In the genomic region with DNA sequence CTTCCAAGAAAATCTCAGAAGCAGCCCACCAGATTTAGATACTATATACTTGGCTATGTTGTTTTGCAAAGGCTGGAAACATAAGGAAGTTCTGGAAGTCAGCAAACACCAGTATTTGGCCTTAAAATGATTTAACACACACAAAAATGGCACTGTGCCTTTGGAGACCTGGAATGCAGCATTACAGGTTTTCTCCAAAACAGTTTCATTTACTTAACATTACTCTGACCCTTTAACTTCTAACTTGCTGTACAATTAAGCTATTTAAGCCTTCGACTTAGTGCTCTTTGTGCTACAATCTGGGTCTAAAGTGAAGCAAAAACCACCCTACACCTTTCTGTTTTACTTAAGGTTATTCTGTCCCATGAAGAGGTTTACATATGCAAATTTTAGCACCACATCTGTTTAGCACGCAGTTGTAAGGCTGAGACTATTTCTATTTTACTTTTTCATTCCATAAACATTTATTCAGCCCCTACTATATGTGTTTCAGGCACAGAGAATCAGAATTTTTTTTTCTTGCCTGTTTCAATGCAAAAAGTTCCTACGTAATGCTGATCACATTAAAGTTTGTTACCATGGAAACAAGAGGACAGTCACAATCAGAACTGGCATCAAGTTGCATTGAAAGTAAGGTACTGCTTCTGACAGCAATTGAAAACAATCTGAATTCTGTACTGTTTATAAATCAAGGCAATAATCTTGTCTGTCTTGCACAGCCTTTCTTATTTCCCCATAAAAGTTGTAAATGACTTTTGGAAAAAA, we compare ENCODE assay signal across 9 cellular contexts.
DNase-seq lines count a peak whose midpoint lies in the region; ATAC-seq, FAIRE-seq and TF ChIP-seq lines count a peak whose summit lies in the region.
"Had no signal": no experiment of that assay in that cellular context is flagged by ENCODE, and none has a peak within 500 bp of the region (broad histone marks: within the 10 kb centered on the region; RNA-seq: fewer than 3 reads in every experiment).

No MANE protein-coding gene starts in this region.

- intact Hi-C loops in pancreas (cut with DNase I): no loop called here

- DNase-seq in cardiac fibroblast (ENCODE audit: low read depth in 2 of 2) (peak; percentile 51 to 63), pancreas (peak in 3 of 6 donors; percentile 37 to 53 (median 37)), RPMI8226 (no peak), ACHN (no peak), inferior parietal cortex (ENCODE audit: extremely low spot score) (no peak), NCI-H510A (lab: John Stamatoyannopoulos, UW) (no peak)

- no peak for FAIRE-seq in pancreas (lab: Jason Lieb, UNC)

- no peaks in the 10 kb centered on the region for H3K27me3 ChIP-seq in pancreas

- 12 to 14% methylated on average over 3 of the region's 3 CpGs for WGBS in pancreas, 2 donors

- no peaks in the 10 kb centered on the region for H3K36me3 ChIP-seq in pancreas
- H3K36me3 ChIP-seq: HAP-1 had no signal

- H3K9me3 ChIP-seq in pancreas: no peaks in the 10 kb centered on the region
- H3K9me3 ChIP-seq: HAP-1 had no signal

- in situ Hi-C loops in ACHN (cut with HindIII; ENCODE audit: low pct_ligation_motif_present, low pct_unique_long_range_greater_than_20kb, low sequenced_read_pairs): no loop called here

- H3K27ac ChIP-seq in pancreas: peak overlapping the region in 3 of 4 donors; percentile 54 to 75 (median 67)

- TF ChIP-seq CTCF in cardiac fibroblast (IDR thresholded peaks at IDR 0.05; ENCODE audit: low read depth, low read length) (no peak), pancreas (IDR thresholded peaks at IDR 0.05) (no peak)

- H3K4me1 ChIP-seq in pancreas: peaks cover 0 to 15% (median 10%) of the 10 kb centered on the region in 3 donors

- no peak overlapping the region for H3K4me3 ChIP-seq in cardiac fibroblast (replicated peaks in 1 of 2; ENCODE audit: low read depth in 2 of 2, low read length in 2 of 2)
- peak overlapping the region in 1 of 4 donors; percentile 13 for H3K4me3 ChIP-seq in pancreas
- H3K4me3 ChIP-seq: HAP-1 had no signal

- peak; percentile 63 for ATAC-seq in GM19328 (IDR thresholded peaks at IDR 0.05; ENCODE audit: unreplicated experiment)
- peak; percentile 83 for ATAC-seq in HG03354 (IDR thresholded peaks at IDR 0.05; ENCODE audit: poor library complexity, severe bottlenecking, unreplicated experiment)
- peak; percentile 83 to 90 (median 87) for ATAC-seq in pancreas

Comparison
In these comparisons a context has a peak if more than half of its experiments do, and no peak if none do; other contexts are left out.
1. DNase-seq: peak in cardiac fibroblast (2 of 2); none in RPMI8226 (single experiment), ACHN (single experiment), inferior parietal cortex (single experiment) and NCI-H510A (single experiment).
2. Peak in every context shown above with its lines, with median percentiles within 50 percentile points of each other: ATAC-seq.